In genomic region chr1:26811708-26812107, GRCh38 we compare ENCODE assay signal across 18 cellular contexts. TPM values are rescaled to one million over a fixed set of nuclear protein-coding genes. Genes with fewer than 3 reads are reported as not detected.
DNase-seq lines count a peak whose midpoint lies in the region; ATAC-seq, FAIRE-seq and TF ChIP-seq lines count a peak whose summit lies in the region.
"Had no signal": no experiment of that assay in that cellular context is flagged by ENCODE, and none has a peak within 500 bp of the region (broad histone marks: within the 10 kb centered on the region; RNA-seq: fewer than 3 reads in every experiment).

No MANE protein-coding gene starts in this region.

- intact Hi-C loops in activated CD4-positive, alpha-beta T cell treated with anti-CD3 and anti-CD28 coated beads for 36 hours (cut with DNase I, micrococcal nuclease): loop anchor here in 1 of 2 experiments (2.0 kb wide), 1 partner anchor 13 kb away; no protein-coding TSS in a partner anchor
- intact Hi-C loops in K562 (cut with micrococcal nuclease): loop anchor here (5.0 kb wide), 1 partner anchor 66 kb away; no protein-coding TSS in a partner anchor

- in situ Hi-C loops in K562 (cut with MboI): no loop called here

- H3K36me3 Mint-ChIP-seq in activated CD4-positive, alpha-beta T cell treated with anti-CD3 and anti-CD28 coated beads for 36 hours (ENCODE audit: low read depth): no peaks in the 10 kb centered on the region

- peaks cover 17% of the 10 kb centered on the region for H3K4me1 Mint-ChIP-seq in activated CD4-positive, alpha-beta T cell treated with anti-CD3 and anti-CD28 coated beads for 36 hours

- no peak for DNase-seq in activated CD4-positive, alpha-beta T cell treated with anti-CD3 and anti-CD28 coated beads for 36 hours
- no peak for DNase-seq in activated CD4-positive, alpha-beta T cell treated with anti-CD3 and anti-CD28 coated beads for 48 hours
- DNase-seq in NCI-H226 (peak; percentile 13), K562 (ENCODE audit: extremely low read depth in 1 of 4, low spot score in 3 of 4) (no peak), RCC 7860 (ENCODE audit: low spot score) (no peak)
- DNase-seq: COR-L47, DMS 273 treated with DMSO at 0.1 percent for 48 hours, DND-41, NCI-H1417 treated with DMSO at 0.1 percent for 48 hours, NCI-H1930, NCI-H345, NCI-H524 treated with DMSO at 0.1 percent for 48 hours had no signal

- no peaks in the 10 kb centered on the region for H3K36me3 ChIP-seq in K562 (ENCODE audit: control insufficient read depth, insufficient read depth, low read length)
- H3K36me3 ChIP-seq in neutrophil: no peaks in the 10 kb centered on the region

- no peak overlapping the region for H3K4me3 Mint-ChIP-seq in activated CD4-positive, alpha-beta T cell treated with anti-CD3 and anti-CD28 coated beads for 36 hours
- H3K4me3 Mint-ChIP-seq: B cell had no signal

- no peaks in the 10 kb centered on the region; a peak in 2 of 5 replicates for H3K4me1 ChIP-seq in K562 (replicated peaks in 1 of 2; ENCODE audit: control insufficient read depth in 2 of 2, insufficient read depth in 2 of 2, low read length in 2 of 2)
- H3K4me1 ChIP-seq in neutrophil (ENCODE audit: control insufficient read depth in 1 of 2, insufficient read depth in 1 of 2, low read depth in 1 of 2, low read length in 1 of 2): peaks cover 62 to 66% of the 10 kb centered on the region in 2 experiments

- FAIRE-seq in K562 (lab: Jason Lieb, UNC): no peak
- FAIRE-seq in RCC 7860 (lab: Jason Lieb, UNC): no peak
- FAIRE-seq: H54 had no signal

- H4K20me1 ChIP-seq in K562 (replicated peaks; ENCODE audit: control insufficient read depth, insufficient read depth, low read length): no peaks in the 10 kb centered on the region

- H3K9ac ChIP-seq in K562 (ENCODE audit: insufficient read depth in 1 of 2, low read depth in 2 of 2, low read length in 2 of 2): no peak overlapping the region

- H3K4me2 ChIP-seq in K562 (ENCODE audit: insufficient read depth, low read length): no peak overlapping the region

- H3K4me3 ChIP-seq in K562 (no peak overlapping the region), neutrophil (ENCODE audit: low read depth in 1 of 2, low read length in 1 of 2) (peak overlapping the region in 1 of 2 experiments; percentile 30)

- TF ChIP-seq RAD21 in K562 (CRISPR knock-in tag; conservative IDR thresholded peaks at IDR 0.05 in 1 of 2, IDR thresholded peaks at IDR 0.05 in 1 of 2): no peak

- H3K9me1 ChIP-seq in K562 (ENCODE audit: control insufficient read depth, insufficient read depth, low read length): no peaks in the 10 kb centered on the region

- no peaks in the 10 kb centered on the region for H3K79me2 ChIP-seq in K562 (ENCODE audit: control insufficient read depth, insufficient read depth, low read length)

- ATAC-seq in activated CD4-positive, alpha-beta T cell treated with anti-CD3 and anti-CD28 coated beads for 36 hours: peak; percentile 59
- ATAC-seq in K562 (no peak), HG02642 (IDR thresholded peaks at IDR 0.05; ENCODE audit: poor library complexity, unreplicated experiment) (no peak), HG03039 (IDR thresholded peaks at IDR 0.05; ENCODE audit: unreplicated experiment) (no peak)

- H3K27me3 ChIP-seq in K562 (ENCODE audit: control insufficient read depth in 2 of 2, insufficient read depth in 2 of 2, low read length in 2 of 2) (no peaks in the 10 kb centered on the region), neutrophil (no peaks in the 10 kb centered on the region)

- POLR2A ChIA-PET in activated CD4-positive, alpha-beta T cell treated with anti-CD3 and anti-CD28 coated beads for 36 hours (lab: Charles Lee): interaction anchor here (2.0 kb wide), 1 partner anchor 22 kb away, joined by 20 read pairs; no protein-coding TSS in a partner anchor
- POLR2A ChIA-PET in K562 (lab: Yijun Ruan, JAX): interaction anchor here (0.6 to 1.4 kb wide), 4 partner anchors 9 to 268 kb away, joined by 3 to 5 read pairs (median 4); no protein-coding TSS in a partner anchor

- H2AFZ ChIP-seq in K562 (ENCODE audit: low read depth, low read length): no peak overlapping the region

- no peak for TF ChIP-seq POLR2A in K562 (conservative IDR thresholded peaks at IDR 0.05)

- no peaks in the 10 kb centered on the region for H3K9me3 Mint-ChIP-seq in activated CD4-positive, alpha-beta T cell treated with anti-CD3 and anti-CD28 coated beads for 36 hours (ENCODE audit: low read depth)

- TF ChIP-seq EP300 in K562 (IDR thresholded peaks at IDR 0.05; ENCODE audit: low read length): no peak

- CTCF ChIA-PET in activated CD4-positive, alpha-beta T cell treated with anti-CD3 and anti-CD28 coated beads for 36 hours (lab: Charles Lee): interaction anchor here (0.9 to 2.9 kb wide), 18 partner anchors 9 to 228 kb away, joined by 3 to 34 read pairs (median 6); partner anchors contain the start of gene PIGV
- CTCF ChIA-PET in K562 (lab: Yijun Ruan, JAX; ENCODE audit: low intra/inter-chr PET ratio): interaction anchor here (0.5 to 0.9 kb wide), 3 partner anchors 16 to 206 kb away, joined by 3 to 7 read pairs (median 4); no protein-coding TSS in a partner anchor

- no peak overlapping the region for H3K27ac ChIP-seq in K562 (ENCODE audit: extremely low read depth, low read depth, low read length)
- H3K27ac ChIP-seq in neutrophil: peak overlapping the region; percentile 83
- H3K27ac ChIP-seq: 22Rv1 had no signal

- no TSS peak for BruUV-seq in K562 (replicated peaks; lab: Mats Ljungman, UMichigan)

- no peak for TF ChIP-seq CTCF in K562 (IDR thresholded peaks at IDR 0.05 in 2 of 3, conservative IDR thresholded peaks at IDR 0.05 in 1 of 3; ENCODE audit: insufficient read depth in 2 of 3, low read depth in 1 of 3, low read length in 3 of 3)
- no peak for TF ChIP-seq CTCF in neutrophil (IDR thresholded peaks at IDR 0.05)

- H3K9me3 ChIP-seq in K562 (replicated peaks; ENCODE audit: control insufficient read depth, insufficient read depth, low read depth, low read length) (no peaks in the 10 kb centered on the region), neutrophil (no peaks in the 10 kb centered on the region)

- H3K27ac Mint-ChIP-seq in activated CD4-positive, alpha-beta T cell treated with anti-CD3 and anti-CD28 coated beads for 36 hours: no peak overlapping the region
- H3K27ac Mint-ChIP-seq: B cell had no signal

- H3K27me3 Mint-ChIP-seq in activated CD4-positive, alpha-beta T cell treated with anti-CD3 and anti-CD28 coated beads for 36 hours: no peaks in the 10 kb centered on the region

RNA-seq across cellular contexts. Expression of gene ZDHHC18, which starts 14.8 kb away (rescaled TPM):
- 10 to 100 TPM; 51.6 to 66.0 TPM for total RNA-seq in activated CD4-positive, alpha-beta T cell treated with anti-CD3 and anti-CD28 coated beads for 36 hours
- total RNA-seq in K562 (2011; cell fraction: chromatin; rRNA removed; ENCODE audit: low replicate concordance): 27.0 and 63.1 TPM in 2 replicates
- total RNA-seq in K562 (2011; cell fraction: nucleolus; rRNA removed): 34.0 and 36.3 TPM in 2 replicates
- 42.0 and 65.9 TPM in 2 replicates for total RNA-seq in K562 (2011; cell fraction: nucleoplasm; rRNA removed)
- total RNA-seq in K562 (2014; rRNA removed) (8.2 and 12.4 TPM in 2 replicates), K562 (2014; rRNA removed; fragmentation: Illumina TruSeq; extraction: Trizol) (9.5 and 15.5 TPM in 2 replicates), K562 (2015; rRNA removed; fragmentation: Illumina TruSeq; extraction: Trizol) (13.3 and 15.8 TPM in 2 replicates), K562 (2021) (27.4 and 28.9 TPM in 2 replicates)
- polyA plus RNA-seq in K562 (2011; rRNA removed) (31.6 and 51.2 TPM in 2 replicates), K562 (2014; fragmentation: Illumina TruSeq; extraction: Trizol) (31.0 and 35.6 TPM in 2 replicates), K562 (2014; fragmentation: Nextera tagmentation; extraction: Ambion mirVana) (under 1 TPM; 0.42 to 0.45 TPM), K562 (2014; rRNA removed) (23.7 and 27.8 TPM in 2 replicates)
- 57.8 and 57.9 TPM in 2 replicates for polyA plus RNA-seq in K562 (2011; cell fraction: cytosol; rRNA removed)
- polyA plus RNA-seq in K562 (2011; cell fraction: nucleus; rRNA removed): 92.6 and 97.0 TPM in 2 replicates
- 20.4 and 29.5 TPM in 2 replicates for polyA plus RNA-seq in K562 (2012)
- 22.2 and 27.6 TPM in 2 replicates for polyA minus RNA-seq in K562 (2011; rRNA and poly(A)+ RNA removed)
- 25.9 and 31.9 TPM in 2 replicates for polyA minus RNA-seq in K562 (2011; cell fraction: cytosol; rRNA and poly(A)+ RNA removed)
- 9.8 and 16.1 TPM in 2 replicates for polyA minus RNA-seq in K562 (2011; cell fraction: nucleus; rRNA and poly(A)+ RNA removed)

RNA-seq across cellular contexts. Expression of gene PIGV, which starts 24.0 kb away (rescaled TPM):
- 10 to 100 TPM; 12.0 to 17.2 TPM for total RNA-seq in activated CD4-positive, alpha-beta T cell treated with anti-CD3 and anti-CD28 coated beads for 36 hours
- total RNA-seq in K562 (2011; cell fraction: chromatin; rRNA removed; ENCODE audit: low replicate concordance): 20.0 and 33.4 TPM in 2 replicates
- 34.2 and 35.1 TPM in 2 replicates for total RNA-seq in K562 (2011; cell fraction: nucleolus; rRNA removed)
- total RNA-seq in K562 (2011; cell fraction: nucleoplasm; rRNA removed): 38.2 and 47.9 TPM in 2 replicates
- total RNA-seq in K562 (2014; rRNA removed) (8.4 and 11.3 TPM in 2 replicates), K562 (2014; rRNA removed; fragmentation: Illumina TruSeq; extraction: Trizol) (11.0 and 11.1 TPM in 2 replicates), K562 (2015; rRNA removed; fragmentation: Illumina TruSeq; extraction: Trizol) (12.0 and 12.2 TPM in 2 replicates), K562 (2021) (11.2 and 14.7 TPM in 2 replicates)
- polyA plus RNA-seq in K562 (2011; rRNA removed) (21.8 and 25.5 TPM in 2 replicates), K562 (2014; fragmentation: Illumina TruSeq; extraction: Trizol) (10.8 and 12.7 TPM in 2 replicates), K562 (2014; fragmentation: Nextera tagmentation; extraction: Ambion mirVana) (10 to 100 TPM; 11.3 to 11.7 TPM), K562 (2014; rRNA removed) (9.3 and 9.4 TPM in 2 replicates)
- 27.4 and 41.1 TPM in 2 replicates for polyA plus RNA-seq in K562 (2011; cell fraction: cytosol; rRNA removed)
- polyA plus RNA-seq in K562 (2011; cell fraction: nucleus; rRNA removed): 33.7 and 36.0 TPM in 2 replicates
- polyA plus RNA-seq in K562 (2012): 14.0 and 14.4 TPM in 2 replicates
- 21.7 and 27.4 TPM in 2 replicates for polyA minus RNA-seq in K562 (2011; rRNA and poly(A)+ RNA removed)
- 8.1 and 9.8 TPM in 2 replicates for polyA minus RNA-seq in K562 (2011; cell fraction: cytosol; rRNA and poly(A)+ RNA removed)
- 10.8 and 16.6 TPM in 2 replicates for polyA minus RNA-seq in K562 (2011; cell fraction: nucleus; rRNA and poly(A)+ RNA removed)

RNA-seq across cellular contexts. Expression of gene SFN, which starts 51.2 kb away (rescaled TPM):
- total RNA-seq in activated CD4-positive, alpha-beta T cell treated with anti-CD3 and anti-CD28 coated beads for 36 hours: 1 to 10 TPM in 1 of 2 experiments, under 1 TPM in 1; 0.87 to 1.1 TPM
- total RNA-seq in K562 (2011; cell fraction: chromatin; rRNA removed; ENCODE audit: low replicate concordance): 0.42 and 0.90 TPM in 2 replicates
- total RNA-seq in K562 (2011; cell fraction: nucleolus; rRNA removed): 0.66 and 1.3 TPM in 2 replicates
- total RNA-seq in K562 (2011; cell fraction: nucleoplasm; rRNA removed): 0.37 and 1.5 TPM in 2 replicates
- total RNA-seq in K562 (2014; rRNA removed): 2.2 and 2.7 TPM in 2 replicates
- 0.38 and 0.73 TPM in 2 replicates for total RNA-seq in K562 (2014; rRNA removed; fragmentation: Illumina TruSeq; extraction: Trizol)
- total RNA-seq in K562 (2015; rRNA removed; fragmentation: Illumina TruSeq; extraction: Trizol): 2.0 and 3.0 TPM in 2 replicates
- total RNA-seq in K562 (2021): 3.1 and 3.7 TPM in 2 replicates
- 0.86 and 1.7 TPM in 2 replicates for polyA plus RNA-seq in K562 (2011; rRNA removed)
- 1.9 and 2.8 TPM in 2 replicates for polyA plus RNA-seq in K562 (2011; cell fraction: cytosol; rRNA removed)
- polyA plus RNA-seq in K562 (2011; cell fraction: nucleus; rRNA removed): 0.67 and 0.91 TPM in 2 replicates
- polyA plus RNA-seq in K562 (2012): 1.6 and 4.0 TPM in 2 replicates
- 2.7 and 3.4 TPM in 2 replicates for polyA plus RNA-seq in K562 (2014; fragmentation: Illumina TruSeq; extraction: Trizol)
- polyA plus RNA-seq in K562 (2014; fragmentation: Nextera tagmentation; extraction: Ambion mirVana): under 1 TPM; 0.10 to 0.11 TPM
- 3.8 and 3.9 TPM in 2 replicates for polyA plus RNA-seq in K562 (2014; rRNA removed)
- polyA minus RNA-seq in K562 (2011; rRNA and poly(A)+ RNA removed): 0.25 and 0.42 TPM in 2 replicates
- 2.3 and 3.7 TPM in 2 replicates for polyA minus RNA-seq in K562 (2011; cell fraction: cytosol; rRNA and poly(A)+ RNA removed)
- 0.67 and 0.89 TPM in 2 replicates for polyA minus RNA-seq in K562 (2011; cell fraction: nucleus; rRNA and poly(A)+ RNA removed)
